Comparison of ENCODE assay signal across 21 cellular contexts in genomic region chr12:2250797-2251196, GRCh38.
A peak's percentile ranks its signal among the peaks of the same experiment; 100 is the strongest.
DNase-seq lines count a peak whose midpoint lies in the region; ATAC-seq, FAIRE-seq and TF ChIP-seq lines count a peak whose summit lies in the region.
"Had no signal": no experiment of that assay in that cellular context is flagged by ENCODE, and none has a peak within 500 bp of the region (broad histone marks: within the 10 kb centered on the region; RNA-seq: fewer than 3 reads in every experiment).

No MANE protein-coding gene starts in this region.

- H3K36me3 ChIP-seq in SU-DHL-6 (ENCODE audit: low read length) (no peaks in the 10 kb centered on the region), rectal smooth muscle tissue (ENCODE audit: control insufficient read depth, insufficient read depth, low read length) (no peaks in the 10 kb centered on the region), pancreas (no peaks in the 10 kb centered on the region)
- H3K36me3 ChIP-seq: SJSA1 had no signal

- peak overlapping the region; percentile 99 for H3K27ac ChIP-seq in SU-DHL-6 (ENCODE audit: low read depth, low read length)
- peak overlapping the region; percentile 89 for H3K27ac ChIP-seq in rectal smooth muscle tissue (ENCODE audit: low read depth, low read length)
- H3K27ac ChIP-seq in pancreas = no peak overlapping the region
- H3K27ac ChIP-seq: SJSA1 had no signal

- CTCF ChIA-PET in WTC11 (lab: Charles Lee) = no interaction called here

- peaks cover 3% of the 10 kb centered on the region for H3K36me3 Mint-ChIP-seq in WTC11
- H3K36me3 Mint-ChIP-seq: activated CD8-positive, alpha-beta memory T cell treated with anti-CD3 and anti-CD28 coated beads, Interleukin-2, amount 10 ng/mL, durations not matched to agents 7 days and 5 days had no signal

- H3K4me2 ChIP-seq in SU-DHL-6 (ENCODE audit: low read depth, low read length, poor library complexity, severe bottlenecking) = peak overlapping the region; percentile 73

- no peak overlapping the region for H3K27ac Mint-ChIP-seq in WTC11
- H3K27ac Mint-ChIP-seq: activated CD4-positive, alpha-beta T cell treated with anti-CD3 and anti-CD28 coated beads for 36 hours; activated CD8-positive, alpha-beta memory T cell treated with anti-CD3 and anti-CD28 coated beads, Interleukin-2, amount 10 ng/mL, durations not matched to agents 7 days and 5 days; T-helper 2 cell treated with Interferon-gamma antibody and Interleukin-4, amounts not matched to agents 5 μg/mL and 100 μg/mL, for 36 hours had no signal

- TF ChIP-seq CTCF in SU-DHL-6 (IDR thresholded peaks at IDR 0.05; ENCODE audit: insufficient read depth, low read length, poor library complexity, severe bottlenecking) = no peak
- TF ChIP-seq CTCF in pancreas (IDR thresholded peaks at IDR 0.05) = no peak
- no peak for TF ChIP-seq CTCF in WTC11 (IDR thresholded peaks at IDR 0.05)

- no peak overlapping the region for H3K9ac ChIP-seq in SU-DHL-6 (ENCODE audit: low read length)
- no peak overlapping the region for H3K9ac ChIP-seq in rectal smooth muscle tissue (ENCODE audit: low read length)

- WGBS in pancreas, 2 donors = 55 to 67% methylated on average over 5 of the region's 5 CpGs

- H3K4me1 Mint-ChIP-seq in WTC11 = peaks cover 23% of the 10 kb centered on the region
- H3K4me1 Mint-ChIP-seq: activated CD4-positive, alpha-beta T cell treated with anti-CD3 and anti-CD28 coated beads for 36 hours; activated CD8-positive, alpha-beta memory T cell treated with anti-CD3 and anti-CD28 coated beads, Interleukin-2, amount 10 ng/mL, durations not matched to agents 7 days and 5 days; central memory CD8-positive, alpha-beta T cell had no signal

- FAIRE-seq in pancreas (lab: Jason Lieb, UNC) = no peak

- H3F3A ChIP-seq in SU-DHL-6 (ENCODE audit: insufficient read depth) = peaks cover 47% of the 10 kb centered on the region

- no peaks in the 10 kb centered on the region for H3K9me2 ChIP-seq in SU-DHL-6 (replicated peaks; ENCODE audit: insufficient read depth, low read length)

- POLR2A ChIA-PET in WTC11 (lab: Charles Lee) = interaction anchor here (0.6 kb wide), 1 partner anchor 88 kb away, joined by 3 read pairs; no protein-coding TSS in a partner anchor

- no peak overlapping the region for H2AFZ ChIP-seq in SU-DHL-6 (ENCODE audit: low read depth, low read length, severe bottlenecking)

- DNase-seq in Daoy (ENCODE audit: low read depth) (peak; percentile 16), Right ventricle myocardium superior (no peak), pancreas (no peak), WTC11 (ENCODE audit: low spot score) (no peak)
- DNase-seq: activated CD4-positive, alpha-beta T cell treated with anti-CD3 and anti-CD28 coated beads for 36 hours; activated CD8-positive, alpha-beta memory T cell treated with anti-CD3 and anti-CD28 coated beads, Interleukin-2, amount 10 ng/mL, durations not matched to agents 7 days and 5 days; activated effector memory CD4-positive, alpha-beta T cell treated with Interleukin-2 at 50 U/mL for 16 hours; Calu3; effector CD4-positive, alpha-beta T cell; GDM1; NCI-H146; NCI-H2171 treated with DMSO at 0.1 percent for 48 hours; OCI-M1; stimulated activated CD4-positive, alpha-beta T cell treated with anti-CD3 and anti-CD28 coated beads, Interleukin-4, amount 100 ng/mL, for 1 hour had no signal

- H3K9me3 ChIP-seq in SU-DHL-6 (ENCODE audit: insufficient read depth, low read length) = no peaks in the 10 kb centered on the region
- no peaks in the 10 kb centered on the region for H3K9me3 ChIP-seq in pancreas
- H3K9me3 ChIP-seq: SJSA1 had no signal

- H3K4me3 Mint-ChIP-seq in WTC11 = no peak overlapping the region
- H3K4me3 Mint-ChIP-seq: activated CD4-positive, alpha-beta T cell treated with anti-CD3 and anti-CD28 coated beads for 36 hours; activated CD8-positive, alpha-beta memory T cell treated with anti-CD3 and anti-CD28 coated beads, Interleukin-2, amount 10 ng/mL, durations not matched to agents 7 days and 5 days; central memory CD8-positive, alpha-beta T cell; T-helper 2 cell treated with Interferon-gamma antibody and Interleukin-4, amounts not matched to agents 5 μg/mL and 100 μg/mL, for 36 hours had no signal

- intact Hi-C loops in Right ventricle myocardium superior (cut with DNase I) (no loop called here), pancreas (cut with DNase I) (no loop called here)

- peak; percentile 34 for ATAC-seq in Right ventricle myocardium superior (ENCODE audit: poor library complexity)
- no peak for ATAC-seq in GM21447 (IDR thresholded peaks at IDR 0.05; ENCODE audit: unreplicated experiment)
- no peak for ATAC-seq in pancreas
- no peak for ATAC-seq in WTC11
- ATAC-seq in GM21390 (IDR thresholded peaks at IDR 0.05; ENCODE audit: unreplicated experiment) = no peak
- ATAC-seq: activated CD4-positive, alpha-beta T cell treated with anti-CD3 and anti-CD28 coated beads for 36 hours; activated CD8-positive, alpha-beta memory T cell treated with anti-CD3 and anti-CD28 coated beads, Interleukin-2, amount 10 ng/mL, durations not matched to agents 7 days and 5 days had no signal

- peaks cover 4% of the 10 kb centered on the region for H3K9me3 Mint-ChIP-seq in WTC11

- H3K4me1 ChIP-seq in rectal smooth muscle tissue (ENCODE audit: control insufficient read depth, insufficient read depth, low read length) (peaks cover 40% of the 10 kb centered on the region), pancreas (no peaks in the 10 kb centered on the region)

- H3K27me3 Mint-ChIP-seq in WTC11 (ENCODE audit: low read depth) = no peaks in the 10 kb centered on the region

- H3K4me3 ChIP-seq in SU-DHL-6 (ENCODE audit: insufficient read depth, low read length, poor library complexity, severe bottlenecking) = no peak overlapping the region
- no peak overlapping the region for H3K4me3 ChIP-seq in rectal smooth muscle tissue (ENCODE audit: low read length)
- H3K4me3 ChIP-seq in pancreas = no peak overlapping the region
- H3K4me3 ChIP-seq: SJSA1 had no signal

- H3K79me2 ChIP-seq in SU-DHL-6 (ENCODE audit: insufficient read depth, low read length) = no peaks in the 10 kb centered on the region

- no peaks in the 10 kb centered on the region for H4K20me1 ChIP-seq in SU-DHL-6 (ENCODE audit: low read depth, low read length)

- no peaks in the 10 kb centered on the region for H3K27me3 ChIP-seq in SU-DHL-6 (ENCODE audit: low read length)
- no peaks in the 10 kb centered on the region for H3K27me3 ChIP-seq in rectal smooth muscle tissue (ENCODE audit: control insufficient read depth, insufficient read depth, low read length)
- peaks cover 0 to 5% (median 2%) of the 10 kb centered on the region in 4 donors for H3K27me3 ChIP-seq in pancreas
- H3K27me3 ChIP-seq: SJSA1 had no signal

TF ChIP-seq in WTC11, 78 proteins besides CTCF, POLR2A, EP300 and RAD21 (continues in another document):
- no peak for TF ChIP-seq ZNF512 (CRISPR knock-in tag; IDR thresholded peaks at IDR 0.05; ENCODE audit: borderline replicate concordance)
- TF ChIP-seq NR3C1 (CRISPR knock-in tag; conservative IDR thresholded peaks at IDR 0.05; ENCODE audit: low read depth) = no peak
- TF ChIP-seq, protein P1, sequence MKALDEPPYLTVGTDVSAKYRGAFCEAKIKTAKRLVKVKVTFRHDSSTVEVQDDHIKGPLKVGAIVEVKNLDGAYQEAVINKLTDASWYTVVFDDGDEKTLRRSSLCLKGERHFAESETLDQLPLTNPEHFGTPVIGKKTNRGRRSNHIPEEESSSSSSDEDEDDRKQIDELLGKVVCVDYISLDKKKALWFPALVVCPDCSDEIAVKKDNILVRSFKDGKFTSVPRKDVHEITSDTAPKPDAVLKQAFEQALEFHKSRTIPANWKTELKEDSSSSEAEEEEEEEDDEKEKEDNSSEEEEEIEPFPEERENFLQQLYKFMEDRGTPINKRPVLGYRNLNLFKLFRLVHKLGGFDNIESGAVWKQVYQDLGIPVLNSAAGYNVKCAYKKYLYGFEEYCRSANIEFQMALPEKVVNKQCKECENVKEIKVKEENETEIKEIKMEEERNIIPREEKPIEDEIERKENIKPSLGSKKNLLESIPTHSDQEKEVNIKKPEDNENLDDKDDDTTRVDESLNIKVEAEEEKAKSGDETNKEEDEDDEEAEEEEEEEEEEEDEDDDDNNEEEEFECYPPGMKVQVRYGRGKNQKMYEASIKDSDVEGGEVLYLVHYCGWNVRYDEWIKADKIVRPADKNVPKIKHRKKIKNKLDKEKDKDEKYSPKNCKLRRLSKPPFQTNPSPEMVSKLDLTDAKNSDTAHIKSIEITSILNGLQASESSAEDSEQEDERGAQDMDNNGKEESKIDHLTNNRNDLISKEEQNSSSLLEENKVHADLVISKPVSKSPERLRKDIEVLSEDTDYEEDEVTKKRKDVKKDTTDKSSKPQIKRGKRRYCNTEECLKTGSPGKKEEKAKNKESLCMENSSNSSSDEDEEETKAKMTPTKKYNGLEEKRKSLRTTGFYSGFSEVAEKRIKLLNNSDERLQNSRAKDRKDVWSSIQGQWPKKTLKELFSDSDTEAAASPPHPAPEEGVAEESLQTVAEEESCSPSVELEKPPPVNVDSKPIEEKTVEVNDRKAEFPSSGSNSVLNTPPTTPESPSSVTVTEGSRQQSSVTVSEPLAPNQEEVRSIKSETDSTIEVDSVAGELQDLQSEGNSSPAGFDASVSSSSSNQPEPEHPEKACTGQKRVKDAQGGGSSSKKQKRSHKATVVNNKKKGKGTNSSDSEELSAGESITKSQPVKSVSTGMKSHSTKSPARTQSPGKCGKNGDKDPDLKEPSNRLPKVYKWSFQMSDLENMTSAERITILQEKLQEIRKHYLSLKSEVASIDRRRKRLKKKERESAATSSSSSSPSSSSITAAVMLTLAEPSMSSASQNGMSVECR (CRISPR knock-in tag; IDR thresholded peaks at IDR 0.05; ENCODE audit: borderline replicate concordance) = no peak
- TF ChIP-seq SP1 (CRISPR knock-in tag; conservative IDR thresholded peaks at IDR 0.05) = no peak

Comparison
In these comparisons a context has a peak if more than half of its experiments do, and no peak if none do; other contexts are left out.
1. H3K27ac ChIP-seq: peak in SU-DHL-6 (single experiment) and rectal smooth muscle tissue (single experiment); none in pancreas (0 of 4).